In the genomic region with DNA sequence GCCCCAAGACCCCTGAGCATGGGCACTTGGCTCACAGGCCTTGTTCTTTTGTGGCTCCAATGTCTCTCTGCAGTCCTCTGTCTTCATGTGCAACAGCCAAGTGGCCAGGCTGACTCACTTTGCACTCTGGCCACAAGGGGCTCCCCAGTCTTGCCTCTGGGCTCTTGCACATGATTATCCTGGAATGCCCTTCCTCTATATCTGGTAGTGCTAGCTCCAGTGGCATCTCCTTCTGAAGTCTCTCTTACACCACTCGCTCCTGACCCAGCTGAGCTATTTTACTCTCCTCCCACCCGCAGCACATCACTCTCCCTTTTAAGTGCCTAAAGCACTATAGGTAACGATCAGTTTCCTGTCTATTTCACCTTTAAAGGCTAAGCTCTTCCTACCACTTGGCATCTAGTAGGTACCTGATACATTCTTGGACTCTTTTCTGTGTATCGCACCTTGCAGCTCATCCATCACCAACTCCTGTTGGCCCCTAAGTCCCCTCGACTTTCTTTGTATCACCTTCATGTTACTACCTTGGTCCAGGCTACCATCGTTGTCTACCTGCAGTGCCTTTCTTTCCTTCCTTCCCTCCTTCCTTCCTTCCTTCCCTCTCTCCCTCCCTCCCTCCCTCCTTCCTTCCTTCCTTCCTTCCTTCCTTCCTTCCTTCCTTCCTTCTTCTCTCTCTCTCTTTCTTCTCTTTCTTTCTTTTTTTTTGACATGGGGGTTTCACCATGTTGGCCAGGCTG, we compare ENCODE assay signal across 8 cellular contexts. TPM values are rescaled to one million over a fixed set of nuclear protein-coding genes. Genes with fewer than 3 reads are reported as not detected.
DNase-seq lines count a peak whose midpoint lies in the region; TF ChIP-seq lines count a peak whose summit lies in the region.

No MANE protein-coding gene starts in this region.

- H3K9me3 ChIP-seq in A673 (ENCODE audit: low read depth, low read length, poor library complexity, severe bottlenecking) = no peaks in the 10 kb centered on the region
- H3K9me3 ChIP-seq in GM23248 (ENCODE audit: low read depth) = no peaks in the 10 kb centered on the region

- H3K27me3 ChIP-seq in A673 (replicated peaks; ENCODE audit: insufficient read depth, low read depth, low read length, poor library complexity) (no peaks in the 10 kb centered on the region), GM23248 (replicated peaks; ENCODE audit: insufficient read depth) (no peaks in the 10 kb centered on the region)

- intact Hi-C loops in A673 (cut with micrococcal nuclease; ENCODE audit: unreplicated experiment) = loop anchor here (1.0 kb wide), 2 partner anchors 257 to 365 kb away; no protein-coding TSS in a partner anchor

- no TSS peak for BruUV-seq in A673 (replicated peaks; lab: Mats Ljungman, UMichigan)

- no peak overlapping the region for H3K9ac ChIP-seq in GM23248

- no peak overlapping the region for H3K4me3 Mint-ChIP-seq in glutamatergic neuron (ENCODE audit: unreplicated experiment)

- DNase-seq in A673 (ENCODE audit: low spot score) = peak; percentile 74
- DNase-seq in GM23248 = peak; percentile 87
- peak; percentile 56 for DNase-seq in RPMI8226
- no peak for DNase-seq in glutamatergic neuron
- DNase-seq in NOMO-1 treated with dmso at 0.1 percent for 144 hours (lab: John Stamatoyannopoulos, UW; ENCODE audit: unreplicated experiment) = no peak
- DNase-seq in COLO829 (ENCODE audit: low spot score) = no peak
- DNase-seq in NCI-H446 (lab: John Stamatoyannopoulos, UW) = no peak
- no peak for DNase-seq in 8988T

- H3K4me1 Mint-ChIP-seq in glutamatergic neuron (ENCODE audit: low read depth, unreplicated experiment) = no peaks in the 10 kb centered on the region

- H3K4me3 ChIP-seq in A673 (ENCODE audit: low read depth, low read length, poor library complexity, severe bottlenecking) (no peak overlapping the region), GM23248 (no peak overlapping the region)

- peaks cover 35% of the 10 kb centered on the region for H3K36me3 ChIP-seq in A673 (ENCODE audit: insufficient read depth, low read length, poor library complexity, severe bottlenecking)
- H3K36me3 ChIP-seq in GM23248 (ENCODE audit: low read depth) = no peaks in the 10 kb centered on the region

- in situ Hi-C loops in GM23248 (cut with MboI) = no loop called here

- no peak overlapping the region for H3K27ac Mint-ChIP-seq in glutamatergic neuron (ENCODE audit: unreplicated experiment)

- H3K79me2 ChIP-seq in GM23248 (ENCODE audit: insufficient read depth) = no peaks in the 10 kb centered on the region

- WGBS in GM23248 (ENCODE audit: low coverage in 1 of 2, low lambda C conversion rate in 2 of 2, missing lambda C conversion rate in 2 of 2), 2 experiments = 79 to 82% methylated on average over 6 of the region's 6 CpGs

- H3K27ac ChIP-seq in A673 (ENCODE audit: low read depth, low read length, poor library complexity, severe bottlenecking) = peak overlapping the region; percentile 81
- H3K27ac ChIP-seq in GM23248 = no peak overlapping the region

- POLR2A ChIA-PET in A673 (lab: Charles Lee; ENCODE audit: low non-redundant PET) = interaction anchor here (0.6 kb wide), 1 partner anchor 233 kb away, joined by 5 read pairs; no protein-coding TSS in a partner anchor

- peaks cover 3% of the 10 kb centered on the region for H3K9me3 Mint-ChIP-seq in glutamatergic neuron (ENCODE audit: unreplicated experiment)

- no peaks in the 10 kb centered on the region for H3K9me2 ChIP-seq in GM23248 (ENCODE audit: insufficient read depth)

- peak overlapping the region; percentile 54 for H3K4me2 ChIP-seq in GM23248 (ENCODE audit: unreplicated experiment)

- no peaks in the 10 kb centered on the region for H3K36me3 Mint-ChIP-seq in glutamatergic neuron (ENCODE audit: unreplicated experiment)

- peak; percentile 61 for TF ChIP-seq CTCF in A673 (conservative IDR thresholded peaks at IDR 0.05; ENCODE audit: low read depth, low read length)
- peak; percentile 35 for TF ChIP-seq CTCF in glutamatergic neuron (IDR thresholded peaks at IDR 0.05; ENCODE audit: partially characterized antibody, unreplicated experiment)

- peaks cover 72% of the 10 kb centered on the region for H3K4me1 ChIP-seq in A673 (ENCODE audit: insufficient read depth, low read length, poor library complexity, severe bottlenecking)
- peaks cover 38% of the 10 kb centered on the region for H3K4me1 ChIP-seq in GM23248 (ENCODE audit: insufficient read depth)

- H3K27me3 Mint-ChIP-seq in glutamatergic neuron (ENCODE audit: unreplicated experiment) = peaks cover 5% of the 10 kb centered on the region

- H4K20me1 ChIP-seq in GM23248 (ENCODE audit: insufficient read depth) = no peaks in the 10 kb centered on the region

- H2AFZ ChIP-seq in GM23248 = no peak overlapping the region

- H3F3A ChIP-seq in GM23248 (ENCODE audit: insufficient read depth) = peaks cover 21% of the 10 kb centered on the region

- CTCF ChIA-PET in A673 (lab: Charles Lee) = interaction anchor here (0.9 kb wide), 1 partner anchor 209 kb away, joined by 8 read pairs; no protein-coding TSS in a partner anchor

RNA-seq across cellular contexts. Expression of a gene that starts 21.8 kb away (rescaled TPM):
- total RNA-seq in A673 (2021) = 78.8 and 85.7 TPM in 2 replicates
- 0.76 and 0.89 TPM in 2 replicates for total RNA-seq in GM23248 (2014; rRNA removed; shearing (Covaris generic))
- polyA plus RNA-seq in GM23248 (2016; fragmentation: Nextera tagmentation; extraction: Ambion mirVana) = 0.22 and 0.28 TPM in 2 replicates
- not detected for total RNA-seq in glutamatergic neuron (ENCODE audit: unreplicated experiment)

Comparison
In these comparisons a context has a peak if more than half of its experiments do, and no peak if none do; other contexts are left out.
1. DNase-seq: peak in A673 (single experiment), GM23248 (single experiment) and RPMI8226 (single experiment); none in glutamatergic neuron (single experiment), NOMO-1 treated with dmso at 0.1 percent for 144 hours (single experiment), COLO829 (single experiment), NCI-H446 (0 of 2) and 8988T (single experiment).
2. RNA of a gene that starts 21.8 kb away (total RNA-seq): 78.8 to 85.7 TPM in A673; 0.76 to 0.89 TPM in GM23248 and not detected in glutamatergic neuron (single experiment); every median in the first group is over 10 times any median in the second.